ENCODE assay signal across 18 cellular contexts in genomic region chr6:3663081-3663480, GRCh38.
DNase-seq lines count a peak whose midpoint lies in the region; ATAC-seq and TF ChIP-seq lines count a peak whose summit lies in the region.
"Had no signal": no experiment of that assay in that cellular context is flagged by ENCODE, and none has a peak within 500 bp of the region (broad histone marks: within the 10 kb centered on the region; RNA-seq: fewer than 3 reads in every experiment).

No MANE protein-coding gene starts in this region.

- no peaks in the 10 kb centered on the region for H3K4me1 Mint-ChIP-seq in activated naive CD8-positive, alpha-beta T cell treated with anti-CD3 and anti-CD28 coated beads, Interleukin-2, amount 50 U/mL, for 24 hours
- H3K4me1 Mint-ChIP-seq: CD14-positive monocyte; CD4-positive, alpha-beta memory T cell had no signal

- no peak overlapping the region for H3K56ac ChIP-seq in mesendoderm (ENCODE audit: low read length)

- no peak overlapping the region for H4K8ac ChIP-seq in mesendoderm (ENCODE audit: low read depth, low read length)

- no peaks in the 10 kb centered on the region for H3K9me3 ChIP-seq in breast epithelium
- H3K9me3 ChIP-seq in mammary epithelial cell (replicated peaks; ENCODE audit: insufficient read depth, low read length), result no peaks in the 10 kb centered on the region
- H3K9me3 ChIP-seq in esophagus muscularis mucosa, result no peaks in the 10 kb centered on the region
- H3K9me3 ChIP-seq: BLaER1 had no signal

- H4K20me1 ChIP-seq in mammary epithelial cell (ENCODE audit: insufficient read depth, low read length), result no peaks in the 10 kb centered on the region
- H4K20me1 ChIP-seq: BLaER1 had no signal

- H3K4ac ChIP-seq in mesendoderm (ENCODE audit: low read depth, low read length), result no peak overlapping the region

- H2BK5ac ChIP-seq in mesendoderm (ENCODE audit: low read length), result no peak overlapping the region

- no peak overlapping the region for H2AK5ac ChIP-seq in mesendoderm (ENCODE audit: low read length)

- H3K79me1 ChIP-seq in mesendoderm (ENCODE audit: low read length), result no peaks in the 10 kb centered on the region

- CTCF ChIA-PET in mammary epithelial cell (lab: Charles Lee; ENCODE audit: low non-redundant PET), result no interaction called here

- H3K18ac ChIP-seq in mesendoderm (ENCODE audit: low read length), result no peak overlapping the region

- no TSS peak for BruUV-seq in mammary epithelial cell (replicated peaks; lab: Mats Ljungman, UMichigan)

- no peak overlapping the region for H2BK120ac ChIP-seq in mesendoderm (ENCODE audit: low read depth, low read length)

- TF ChIP-seq POLR2A in breast epithelium (IDR thresholded peaks at IDR 0.05) (no peak), esophagus muscularis mucosa (IDR thresholded peaks at IDR 0.05; ENCODE audit: low read depth) (no peak)

- H3K9me3 Mint-ChIP-seq in activated naive CD8-positive, alpha-beta T cell treated with anti-CD3 and anti-CD28 coated beads, Interleukin-2, amount 50 U/mL, for 24 hours, result peaks cover 4% of the 10 kb centered on the region

- H3K79me2 ChIP-seq in mammary epithelial cell (ENCODE audit: insufficient read depth, low read length) (no peaks in the 10 kb centered on the region), mesendoderm (ENCODE audit: control insufficient read depth, insufficient read depth, low read length) (no peaks in the 10 kb centered on the region)

- H4K5ac ChIP-seq in mesendoderm (ENCODE audit: low read length), result no peak overlapping the region

- H2BK15ac ChIP-seq in mesendoderm (replicated peaks; ENCODE audit: low read depth), result no peak overlapping the region

- H3K27ac Mint-ChIP-seq in activated naive CD8-positive, alpha-beta T cell treated with anti-CD3 and anti-CD28 coated beads, Interleukin-2, amount 50 U/mL, for 24 hours, result no peak overlapping the region
- H3K27ac Mint-ChIP-seq: CD4-positive, alpha-beta memory T cell; GM23338 had no signal

- peaks cover 2% of the 10 kb centered on the region for H3K27me3 Mint-ChIP-seq in activated naive CD8-positive, alpha-beta T cell treated with anti-CD3 and anti-CD28 coated beads, Interleukin-2, amount 50 U/mL, for 24 hours

- intact Hi-C loops in breast epithelium (cut with DNase I; ENCODE audit: low total_unique reads) (no loop called here), mammary epithelial cell (cut with micrococcal nuclease) (no loop called here), esophagus muscularis mucosa (cut with DNase I) (no loop called here)

- no peak for ATAC-seq in HG03025 (IDR thresholded peaks at IDR 0.05; ENCODE audit: low FRiP score, unreplicated experiment)
- no peak for ATAC-seq in activated naive CD8-positive, alpha-beta T cell treated with anti-CD3 and anti-CD28 coated beads, Interleukin-2, amount 50 U/mL, for 24 hours

- H3K27ac ChIP-seq in breast epithelium (peak overlapping the region; percentile 72 to 76), mammary epithelial cell (ENCODE audit: insufficient read depth, low read depth, low read length) (no peak overlapping the region), VCaP (peak overlapping the region; percentile 82), esophagus muscularis mucosa (replicated peaks in 1 of 4) (no peak overlapping the region), substantia nigra (ENCODE audit: low read depth, low read length, poor library complexity, severe bottlenecking) (peak overlapping the region; percentile 96), mesendoderm (ENCODE audit: low read depth, low read length) (no peak overlapping the region)
- H3K27ac ChIP-seq: BLaER1, HL-60 had no signal

- no peak overlapping the region for H3K4me3 Mint-ChIP-seq in activated naive CD8-positive, alpha-beta T cell treated with anti-CD3 and anti-CD28 coated beads, Interleukin-2, amount 50 U/mL, for 24 hours
- H3K4me3 Mint-ChIP-seq: CD14-positive monocyte; CD4-positive, alpha-beta memory T cell; GM23338 had no signal

- dilution Hi-C loops in mammary epithelial cell (cut with HindIII; ENCODE audit: low sequenced_read_pairs), result no loop called here

- 83% methylated on average over 8 of the region's 8 CpGs for WGBS in mammary epithelial cell (ENCODE audit: low coverage, missing lambda C conversion rate)
- WGBS in esophagus muscularis mucosa, result 84% methylated on average over 8 of the region's 8 CpGs
- WGBS in mesendoderm (ENCODE audit: extremely low coverage, insufficient coverage, low lambda C conversion rate), result no CpG with 5 or more reads among the region's 8 CpGs

- TF ChIP-seq CTCF in breast epithelium (IDR thresholded peaks at IDR 0.05) (no peak), mammary epithelial cell (conservative IDR thresholded peaks at IDR 0.05 in 1 of 2, IDR thresholded peaks at IDR 0.05 in 1 of 2; ENCODE audit: extremely low read depth in 1 of 2, insufficient read depth in 1 of 2, low read depth in 1 of 2, low read length in 2 of 2) (no peak), VCaP (conservative IDR thresholded peaks at IDR 0.05) (no peak), esophagus muscularis mucosa (IDR thresholded peaks at IDR 0.05) (no peak)

- H3K4me2 ChIP-seq in mammary epithelial cell (ENCODE audit: insufficient read depth, low read depth, low read length) (no peak overlapping the region), mesendoderm (ENCODE audit: low read length) (no peak overlapping the region)
- H3K4me2 ChIP-seq: BLaER1, GM23338 had no signal

- H3K4me3 ChIP-seq in breast epithelium (no peak overlapping the region), mammary epithelial cell (replicated peaks in 1 of 3; ENCODE audit: insufficient read depth in 1 of 3, low read depth in 2 of 3, low read length in 3 of 3) (no peak overlapping the region), esophagus muscularis mucosa (no peak overlapping the region), mesendoderm (ENCODE audit: low read length) (no peak overlapping the region)
- H3K4me3 ChIP-seq: BLaER1, GM23338 had no signal

- H3K9ac ChIP-seq in mammary epithelial cell (ENCODE audit: insufficient read depth, low read length) (no peak overlapping the region), mesendoderm (ENCODE audit: low read length) (no peak overlapping the region)
- H3K9ac ChIP-seq: BLaER1 had no signal

- no peaks in the 10 kb centered on the region for H3K36me3 ChIP-seq in breast epithelium
- H3K36me3 ChIP-seq in mammary epithelial cell (ENCODE audit: insufficient read depth, low read length), result no peaks in the 10 kb centered on the region
- H3K36me3 ChIP-seq in esophagus muscularis mucosa, result no peaks in the 10 kb centered on the region
- H3K36me3 ChIP-seq in mesendoderm (ENCODE audit: control insufficient read depth, insufficient read depth, low read length), result no peaks in the 10 kb centered on the region
- H3K36me3 ChIP-seq: BLaER1 had no signal

- in situ Hi-C loops in mammary epithelial cell (cut with MboI; ENCODE audit: low sequenced_read_pairs in 2 of 2), result no loop called here

- no peaks in the 10 kb centered on the region for H3K27me3 ChIP-seq in breast epithelium
- no peaks in the 10 kb centered on the region for H3K27me3 ChIP-seq in mammary epithelial cell (ENCODE audit: insufficient read depth, low read length)
- H3K27me3 ChIP-seq in esophagus muscularis mucosa, result no peaks in the 10 kb centered on the region
- no peaks in the 10 kb centered on the region for H3K27me3 ChIP-seq in mesendoderm (ENCODE audit: insufficient read depth, low read length, poor library complexity)
- H3K27me3 ChIP-seq: BLaER1 had no signal

- H3K36me3 Mint-ChIP-seq in activated naive CD8-positive, alpha-beta T cell treated with anti-CD3 and anti-CD28 coated beads, Interleukin-2, amount 50 U/mL, for 24 hours (ENCODE audit: low read depth), result no peaks in the 10 kb centered on the region
- H3K36me3 Mint-ChIP-seq: CD14-positive monocyte; CD4-positive, alpha-beta memory T cell had no signal

- no peak for TF ChIP-seq EP300 in esophagus muscularis mucosa (IDR thresholded peaks at IDR 0.05)

- no peaks in the 10 kb centered on the region for H3K4me1 ChIP-seq in breast epithelium
- H3K4me1 ChIP-seq in mammary epithelial cell (ENCODE audit: insufficient read depth, low read length), result no peaks in the 10 kb centered on the region
- peaks cover 8 to 30% (median 25%) of the 10 kb centered on the region in 4 donors for H3K4me1 ChIP-seq in esophagus muscularis mucosa
- H3K4me1 ChIP-seq in mesendoderm (ENCODE audit: control insufficient read depth, low read depth, low read length), result peaks cover 8% of the 10 kb centered on the region
- H3K4me1 ChIP-seq: BLaER1 had no signal

- DNase-seq in breast epithelium (ENCODE audit: low spot score in 2 of 2) (no peak), mammary epithelial cell (no peak), esophagus muscularis mucosa (ENCODE audit: extremely low spot score) (peak; percentile 55), substantia nigra (lab: John Stamatoyannopoulos, UW) (no peak), mesendoderm (no peak)
- DNase-seq in activated naive CD8-positive, alpha-beta T cell treated with anti-CD3 and anti-CD28 coated beads, Interleukin-2, amount 50 U/mL, for 24 hours, result no peak
- DNase-seq: 8988T; CD4-positive, alpha-beta memory T cell; DMS 273 treated with DMSO at 0.1 percent for 48 hours; GDM1; HCEC 1CT; IMR-90 had no signal

- H3K23ac ChIP-seq in mesendoderm (ENCODE audit: low read length), result no peak overlapping the region

- no peak overlapping the region for H2AFZ ChIP-seq in mammary epithelial cell (ENCODE audit: low read depth, low read length)

Comparison
In these comparisons a context has a peak if more than half of its experiments do, and no peak if none do; other contexts are left out.
1. H3K27ac ChIP-seq: peak in breast epithelium (2 of 2), VCaP (single experiment) and substantia nigra (single experiment); none in mammary epithelial cell (single experiment), esophagus muscularis mucosa (0 of 4) and mesendoderm (single experiment).